Comparison of ENCODE assay signal across 27 cellular contexts in genomic region chr14:96165493-96166474, GRCh38. TPM values are rescaled to one million over a fixed set of nuclear protein-coding genes. Genes with fewer than 3 reads are reported as not detected.
DNase-seq lines count a peak whose midpoint lies in the region; ATAC-seq and TF ChIP-seq lines count a peak whose summit lies in the region.
"Had no signal": no experiment of that assay in that cellular context is flagged by ENCODE, and none has a peak within 500 bp of the region (broad histone marks: within the 10 kb centered on the region; RNA-seq: fewer than 3 reads in every experiment).

No MANE protein-coding gene starts in this region.

- POLR2A ChIA-PET in activated CD4-positive, alpha-beta T cell treated with anti-CD3 and anti-CD28 coated beads for 36 hours (lab: Charles Lee), result no interaction called here

- H3K4me1 ChIP-seq in endodermal cell (ENCODE audit: control insufficient read depth, insufficient read depth, low read length) (no peaks in the 10 kb centered on the region), stomach (peaks cover 0 to 13% (median 2%) of the 10 kb centered on the region in 4 donors)
- H3K4me1 ChIP-seq: adrenal gland had no signal

- DNase-seq in EH (ENCODE audit: low read depth) (peak; percentile 34), LoVo (ENCODE audit: low spot score) (peak; percentile 45), endodermal cell (peak; percentile 43), renal cortical epithelial cell (ENCODE audit: low read depth) (peak; percentile 51), dedifferentiated amniotic fluid mesenchymal stem cell (ENCODE audit: extremely low spot score) (no peak), stomach (no peak)
- no peak for DNase-seq in activated CD4-positive, alpha-beta T cell treated with anti-CD3 and anti-CD28 coated beads for 36 hours
- DNase-seq: activated CD8-positive, alpha-beta T cell treated with anti-CD3 and anti-CD28 coated beads for 36 hours; activated naive CD4-positive, alpha-beta T cell; cortex of kidney; KG1; mesendoderm; naive thymus-derived CD4-positive, alpha-beta T cell; NCI-H146; NCI-H510A; PC-3; SHP77; stimulated activated CD4-positive, alpha-beta T cell treated with anti-CD3 and anti-CD28 coated beads, Interleukin-4, amount 100 ng/mL, for 24 hours; stimulated activated naive CD4-positive, alpha-beta T cell; T-cell had no signal

- H3K27ac ChIP-seq in endodermal cell (ENCODE audit: low read depth, low read length), result no peak overlapping the region
- H3K27ac ChIP-seq in stomach, result no peak overlapping the region
- H3K27ac ChIP-seq: adrenal gland, C4-2B, GM23248, thoracic aorta had no signal

- 83 to 85% methylated on average over 9 to 12 of the region's 13 CpGs for whole genome bisulfite sequencing in endodermal cell (ENCODE audit: insufficient coverage in 1 of 2, insufficient read length in 1 of 2), 2 experiments
- 70 to 80% (median 70%) methylated on average over 13 of the region's 13 CpGs for WGBS in stomach, 5 donors

- no peaks in the 10 kb centered on the region for H3K36me3 Mint-ChIP-seq in endodermal cell (ENCODE audit: low read depth)
- no peaks in the 10 kb centered on the region for H3K36me3 Mint-ChIP-seq in activated CD4-positive, alpha-beta T cell treated with anti-CD3 and anti-CD28 coated beads for 36 hours (ENCODE audit: low read depth)
- H3K36me3 Mint-ChIP-seq: naive thymus-derived CD4-positive, alpha-beta T cell; T-cell had no signal

- no peak overlapping the region for H3K9ac ChIP-seq in endodermal cell (ENCODE audit: extremely low read depth, low read length, poor library complexity, severe bottlenecking)
- H3K9ac ChIP-seq: GM23248 had no signal

- H3K4me3 Mint-ChIP-seq in endodermal cell, result no peak overlapping the region
- H3K4me3 Mint-ChIP-seq in activated CD4-positive, alpha-beta T cell treated with anti-CD3 and anti-CD28 coated beads for 36 hours, result no peak overlapping the region
- H3K4me3 Mint-ChIP-seq: activated CD8-positive, alpha-beta T cell treated with anti-CD3 and anti-CD28 coated beads for 36 hours; activated T-cell treated with anti-CD3 and anti-CD28 coated beads, Interleukin-2, amount 50 U/mL, for 24 hours; naive thymus-derived CD4-positive, alpha-beta T cell; T-cell had no signal

- H3K4me1 Mint-ChIP-seq in endodermal cell, result no peaks in the 10 kb centered on the region
- H3K4me1 Mint-ChIP-seq in activated CD4-positive, alpha-beta T cell treated with anti-CD3 and anti-CD28 coated beads for 36 hours, result no peaks in the 10 kb centered on the region
- H3K4me1 Mint-ChIP-seq: T-cell had no signal

- H3K4me3 ChIP-seq in endodermal cell (ENCODE audit: low read length) (no peak overlapping the region), stomach (no peak overlapping the region)
- H3K4me3 ChIP-seq: adrenal gland, GM23248, thoracic aorta had no signal

- ATAC-seq in GM21825 (IDR thresholded peaks at IDR 0.05; ENCODE audit: unreplicated experiment), result no peak
- no peak for ATAC-seq in activated CD4-positive, alpha-beta T cell treated with anti-CD3 and anti-CD28 coated beads for 36 hours
- ATAC-seq: activated CD4-positive, CD25-positive, alpha-beta regulatory T cell treated with anti-CD3 and anti-CD28 coated beads, Interleukin-2, amount 50 U/mL, for 24 hours; activated CD8-positive, alpha-beta T cell treated with anti-CD3 and anti-CD28 coated beads for 36 hours; naive thymus-derived CD4-positive, alpha-beta T cell; PC-3; T-cell had no signal

- no peak overlapping the region for H3K27ac Mint-ChIP-seq in endodermal cell
- no peak overlapping the region for H3K27ac Mint-ChIP-seq in activated CD4-positive, alpha-beta T cell treated with anti-CD3 and anti-CD28 coated beads for 36 hours
- H3K27ac Mint-ChIP-seq: activated CD8-positive, alpha-beta T cell treated with anti-CD3 and anti-CD28 coated beads for 36 hours; activated T-cell treated with anti-CD3 and anti-CD28 coated beads, Interleukin-2, amount 50 U/mL, for 24 hours; naive thymus-derived CD4-positive, alpha-beta T cell; T-cell had no signal

- intact Hi-C loops in stomach (cut with DNase I; ENCODE audit: low total_unique reads), result no loop called here
- intact Hi-C loops in activated CD4-positive, alpha-beta T cell treated with anti-CD3 and anti-CD28 coated beads for 36 hours (cut with DNase I, micrococcal nuclease), result no loop called here

- no peaks in the 10 kb centered on the region for H3K9me3 Mint-ChIP-seq in endodermal cell
- no peaks in the 10 kb centered on the region for H3K9me3 Mint-ChIP-seq in activated CD4-positive, alpha-beta T cell treated with anti-CD3 and anti-CD28 coated beads for 36 hours (ENCODE audit: low read depth)
- H3K9me3 Mint-ChIP-seq: activated CD8-positive, alpha-beta T cell treated with anti-CD3 and anti-CD28 coated beads for 36 hours; activated T-cell treated with anti-CD3 and anti-CD28 coated beads, Interleukin-2, amount 50 U/mL, for 24 hours; naive thymus-derived CD4-positive, alpha-beta T cell; T-cell had no signal

- CTCF ChIA-PET in activated CD4-positive, alpha-beta T cell treated with anti-CD3 and anti-CD28 coated beads for 36 hours (lab: Charles Lee), result interaction anchor here (0.5 kb wide), 1 partner anchor 10 kb away, joined by 3 read pairs; no protein-coding TSS in a partner anchor

- no peaks in the 10 kb centered on the region for H3K27me3 ChIP-seq in endodermal cell (ENCODE audit: control insufficient read depth, insufficient read depth, low read length, poor library complexity, severe bottlenecking)
- H3K27me3 ChIP-seq in stomach, result peaks cover 0 to 9% (median 0%) of the 10 kb centered on the region in 3 donors
- H3K27me3 ChIP-seq: adrenal gland had no signal

- peaks cover 8% of the 10 kb centered on the region for H3K27me3 Mint-ChIP-seq in endodermal cell (ENCODE audit: insufficient read depth)
- H3K27me3 Mint-ChIP-seq in activated CD4-positive, alpha-beta T cell treated with anti-CD3 and anti-CD28 coated beads for 36 hours, result no peaks in the 10 kb centered on the region
- H3K27me3 Mint-ChIP-seq: activated CD8-positive, alpha-beta T cell treated with anti-CD3 and anti-CD28 coated beads for 36 hours; activated T-cell treated with anti-CD3 and anti-CD28 coated beads, Interleukin-2, amount 50 U/mL, for 24 hours; naive thymus-derived CD4-positive, alpha-beta T cell had no signal

- TF ChIP-seq CTCF in endodermal cell (conservative IDR thresholded peaks at IDR 0.05) (no peak), stomach (IDR thresholded peaks at IDR 0.05) (no peak)

- H3K36me3 ChIP-seq in endodermal cell (ENCODE audit: control insufficient read depth, insufficient read depth, low read length) (no peaks in the 10 kb centered on the region), stomach (no peaks in the 10 kb centered on the region)
- H3K36me3 ChIP-seq: adrenal gland, thoracic aorta had no signal

- TF ChIP-seq EP300 in stomach (IDR thresholded peaks at IDR 0.05), result no peak

- H3K9me3 ChIP-seq in endodermal cell (ENCODE audit: control insufficient read depth, low read length) (no peaks in the 10 kb centered on the region), stomach (no peaks in the 10 kb centered on the region)
- H3K9me3 ChIP-seq: adrenal gland, thoracic aorta had no signal

- no peak for TF ChIP-seq POLR2A in stomach (IDR thresholded peaks at IDR 0.05)

RNA-seq across cellular contexts. Expression of gene BDKRB2, which starts 38.9 kb away (rescaled TPM):
- total RNA-seq in endodermal cell (1 to 10 TPM; 1.1 to 3.8 TPM), renal cortical epithelial cell (3.6 and 6.1 TPM in 2 replicates), stomach (10 to 100 TPM in 1 of 5 donors, 1 to 10 TPM in 3, not detected in 1; 5.3 to 14.2 (median 6.2) TPM)
- polyA plus RNA-seq in endodermal cell (2013, experiment 1 of 2), result 0.57 TPM
- polyA plus RNA-seq in endodermal cell (2013, experiment 2 of 2), result 0.87 TPM
- 1 to 10 TPM; 3.5 to 6.1 (median 4.5) TPM for polyA plus RNA-seq in stomach
- not detected for total RNA-seq in activated CD4-positive, alpha-beta T cell treated with anti-CD3 and anti-CD28 coated beads for 36 hours
- total RNA-seq: activated CD8-positive, alpha-beta T cell treated with anti-CD3 and anti-CD28 coated beads for 36 hours; naive thymus-derived CD4-positive, alpha-beta T cell had no signal

Comparison
In these comparisons a context has a peak if more than half of its experiments do, and no peak if none do; other contexts are left out.
1. DNase-seq: peak in EH (single experiment), LoVo (single experiment), endodermal cell (single experiment) and renal cortical epithelial cell (single experiment); none in dedifferentiated amniotic fluid mesenchymal stem cell (single experiment), stomach (single experiment) and activated CD4-positive, alpha-beta T cell treated with anti-CD3 and anti-CD28 coated beads for 36 hours (single experiment).